Comparison of ENCODE assay signal across 8 cellular contexts in genomic region chr20:35226775-35227681, GRCh38. TPM values are rescaled to one million over a fixed set of nuclear protein-coding genes. Genes with fewer than 3 reads are reported as not detected.
DNase-seq lines count a peak whose midpoint lies in the region; ATAC-seq and TF ChIP-seq lines count a peak whose summit lies in the region.

No MANE protein-coding gene starts in this region.

- DNase-seq in CD4-positive, CD25-positive, alpha-beta regulatory T cell, result peak in 2 of 3 donors; percentile 7 to 25
- DNase-seq in KBM-7 (peak; percentile 61), left lung (peak; percentile 40 to 83), NCI-H1436 (lab: John Stamatoyannopoulos, UW) (no peak)
- DNase-seq in activated CD4-positive, alpha-beta T cell treated with anti-CD3 and anti-CD28 coated beads for 1 hour, result peak; percentile 10
- peak; percentile 20 to 22 for DNase-seq in central memory CD8-positive, alpha-beta T cell (ENCODE audit: low spot score in 2 of 2)
- DNase-seq in stimulated activated CD4-positive, alpha-beta T cell treated with anti-CD3 and anti-CD28 coated beads, Interleukin-4, amount 100 ng/mL, for 4 hours, result peak; percentile 4 to 50

- H3K36me3 Mint-ChIP-seq in CD4-positive, CD25-positive, alpha-beta regulatory T cell, result peaks cover 27% of the 10 kb centered on the region
- H3K36me3 Mint-ChIP-seq in central memory CD8-positive, alpha-beta T cell (ENCODE audit: insufficient read depth), result peaks cover 10% of the 10 kb centered on the region

- peaks cover 0 to 17% (median 6%) of the 10 kb centered on the region in 7 donors for H3K9me3 Mint-ChIP-seq in CD4-positive, CD25-positive, alpha-beta regulatory T cell
- H3K9me3 Mint-ChIP-seq in central memory CD8-positive, alpha-beta T cell, result no peaks in the 10 kb centered on the region

- no peak overlapping the region for H3K27ac ChIP-seq in CD4-positive, CD25-positive, alpha-beta regulatory T cell (ENCODE audit: insufficient read depth, low read length, poor library complexity, severe bottlenecking)
- no peak overlapping the region for H3K27ac ChIP-seq in left lung

- H3K27me3 Mint-ChIP-seq in CD4-positive, CD25-positive, alpha-beta regulatory T cell, result peaks cover 54% of the 10 kb centered on the region
- peaks cover 23% of the 10 kb centered on the region for H3K27me3 Mint-ChIP-seq in central memory CD8-positive, alpha-beta T cell

- peak overlapping the region; percentile 40 to 86 (median 76) for H3K4me3 Mint-ChIP-seq in CD4-positive, CD25-positive, alpha-beta regulatory T cell
- H3K4me3 Mint-ChIP-seq in central memory CD8-positive, alpha-beta T cell, result peak overlapping the region; percentile 60

- H3K4me3 ChIP-seq in CD4-positive, CD25-positive, alpha-beta regulatory T cell (ENCODE audit: low read depth, low read length), result no peak overlapping the region
- peak overlapping the region in 1 of 2 donors; percentile 11 for H3K4me3 ChIP-seq in left lung

- H3K4me1 ChIP-seq in CD4-positive, CD25-positive, alpha-beta regulatory T cell (ENCODE audit: control insufficient read depth, insufficient read depth, low read length, poor library complexity, severe bottlenecking), result no peaks in the 10 kb centered on the region
- H3K4me1 ChIP-seq in left lung, result peaks cover 0 to 10% of the 10 kb centered on the region in 2 donors

- TF ChIP-seq CTCF in left lung (IDR thresholded peaks at IDR 0.05), result no peak

- peaks cover 0 to 10% (median 5%) of the 10 kb centered on the region in 4 donors for H3K4me1 Mint-ChIP-seq in CD4-positive, CD25-positive, alpha-beta regulatory T cell
- H3K4me1 Mint-ChIP-seq in central memory CD8-positive, alpha-beta T cell, result no peaks in the 10 kb centered on the region

- in situ Hi-C loops in KBM-7 (cut with MboI; ENCODE audit: low pct_unique_long_range_greater_than_20kb, low sequenced_read_pairs), result no loop called here

- H3K9me3 ChIP-seq in CD4-positive, CD25-positive, alpha-beta regulatory T cell (ENCODE audit: control insufficient read depth in 2 of 2, low read length in 2 of 2), result no peaks in the 10 kb centered on the region
- H3K9me3 ChIP-seq in left lung, result no peaks in the 10 kb centered on the region

- intact Hi-C loops in left lung (cut with DNase I), result no loop called here

- ATAC-seq in CD4-positive, CD25-positive, alpha-beta regulatory T cell (ENCODE audit: low read depth in 2 of 2), result peak in 1 of 2 donors; percentile 56
- peak; percentile 56 for ATAC-seq in central memory CD8-positive, alpha-beta T cell (replicated peaks; ENCODE audit: extremely low read depth, poor library complexity, severe bottlenecking)
- ATAC-seq in left lung, result peak; percentile 94
- no peak for ATAC-seq in HG03469 (IDR thresholded peaks at IDR 0.05; ENCODE audit: unreplicated experiment)

- H3K27me3 ChIP-seq in CD4-positive, CD25-positive, alpha-beta regulatory T cell (ENCODE audit: control insufficient read depth, insufficient read depth, low read length), result peaks cover 28% of the 10 kb centered on the region
- H3K27me3 ChIP-seq in left lung, result peaks cover 0 to 29% of the 10 kb centered on the region in 2 donors

- no peak overlapping the region for H3K27ac Mint-ChIP-seq in CD4-positive, CD25-positive, alpha-beta regulatory T cell
- H3K27ac Mint-ChIP-seq in central memory CD8-positive, alpha-beta T cell (ENCODE audit: low read depth), result no peak overlapping the region

- H3K36me3 ChIP-seq in CD4-positive, CD25-positive, alpha-beta regulatory T cell (ENCODE audit: control insufficient read depth, insufficient read depth, low read length), result peaks cover 4% of the 10 kb centered on the region
- no peaks in the 10 kb centered on the region for H3K36me3 ChIP-seq in left lung

RNA-seq across cellular contexts. Expression of gene MMP24, which starts 0.5 kb away (rescaled TPM):
- total RNA-seq in CD4-positive, CD25-positive, alpha-beta regulatory T cell, result not detected
- under 1 TPM; 0.05 to 0.16 (median 0.09) TPM for polyA plus RNA-seq in CD4-positive, CD25-positive, alpha-beta regulatory T cell
- 10 to 100 TPM in 1 of 2 donors, 1 to 10 TPM in 1; 7.3 to 24.9 TPM for total RNA-seq in left lung

RNA-seq across cellular contexts. Expression of gene MMP24OS, which starts 50.9 kb away (rescaled TPM):
- total RNA-seq in CD4-positive, CD25-positive, alpha-beta regulatory T cell, result 50.6 TPM
- 10 to 100 TPM in 1 of 4 donors, 1 to 10 TPM in 3; 8.7 to 10.2 (median 9.3) TPM for polyA plus RNA-seq in CD4-positive, CD25-positive, alpha-beta regulatory T cell
- total RNA-seq in left lung, result 100 to 1,000 TPM in 1 of 2 donors, 10 to 100 TPM in 1; 75.7 to 109 TPM

RNA-seq across cellular contexts. Expression of gene PROCR, which starts 55.2 kb away (rescaled TPM):
- not detected for total RNA-seq in CD4-positive, CD25-positive, alpha-beta regulatory T cell
- polyA plus RNA-seq in CD4-positive, CD25-positive, alpha-beta regulatory T cell, result 1 to 10 TPM in 3 of 4 donors, under 1 TPM in 1; 1.00 to 3.7 (median 1.7) TPM
- total RNA-seq in left lung, result 10 to 100 TPM; 21.7 to 25.6 TPM

RNA-seq across cellular contexts. Expression of gene EIF6, which starts 57.5 kb away (rescaled TPM):
- 52.2 TPM for total RNA-seq in CD4-positive, CD25-positive, alpha-beta regulatory T cell
- 100 to 1,000 TPM; 170 to 203 (median 185) TPM for polyA plus RNA-seq in CD4-positive, CD25-positive, alpha-beta regulatory T cell
- total RNA-seq in left lung, result 100 to 1,000 TPM in 1 of 2 donors, 10 to 100 TPM in 1; 96.9 to 110 TPM

Comparison
In these comparisons a context has a peak if more than half of its experiments do, and no peak if none do; other contexts are left out.
1. RNA of gene PROCR, which starts 55.2 kb away (total RNA-seq): 21.7 to 25.6 TPM in left lung; not detected in CD4-positive, CD25-positive, alpha-beta regulatory T cell (single experiment); every median in the first group is over 10 times any median in the second.